ENCODE assay signal across 1 cellular context in genomic region chr3:127677541-127678314, GRCh38.
TF ChIP-seq lines count a peak whose summit lies in the region.

No MANE protein-coding gene starts in this region.

TF ChIP-seq in H1, 55 proteins besides CTCF, POLR2A, EP300 and RAD21:
- TF ChIP-seq RNF2 (IDR thresholded peaks at IDR 0.05; ENCODE audit: borderline replicate concordance, low read depth, low read length, missing control alignments, poor library complexity, severe bottlenecking) (no peak), CBX5 (IDR thresholded peaks at IDR 0.05; ENCODE audit: low read depth, low read length) (no peak), SP2 (IDR thresholded peaks at IDR 0.05; ENCODE audit: low read length) (no peak), MAFK (IDR thresholded peaks at IDR 0.05; ENCODE audit: low read depth, low read length) (no peak), KDM4A (IDR thresholded peaks at IDR 0.05; ENCODE audit: low read depth, low read length, severe bottlenecking) (no peak)
TF ChIP-seq in H1: peak in this region for 0.
